ENCODE assay signal across 23 cellular contexts in genomic region chr4:121217385-121217784, GRCh38. TPM values are rescaled to one million over a fixed set of nuclear protein-coding genes. Genes with fewer than 3 reads are reported as not detected.
DNase-seq lines count a peak whose midpoint lies in the region; ATAC-seq, FAIRE-seq and TF ChIP-seq lines count a peak whose summit lies in the region.
"Had no signal": no experiment of that assay in that cellular context is flagged by ENCODE, and none has a peak within 500 bp of the region (broad histone marks: within the 10 kb centered on the region; RNA-seq: fewer than 3 reads in every experiment).

No MANE protein-coding gene starts in this region.

- H4K20me1 ChIP-seq in astrocyte (ENCODE audit: insufficient read depth, low read length), result no peaks in the 10 kb centered on the region
- no peaks in the 10 kb centered on the region for H4K20me1 ChIP-seq in osteoblast (ENCODE audit: insufficient read depth, low read length)

- CTCF ChIA-PET in A673 (lab: Charles Lee), result no interaction called here

- H3K4me3 ChIP-seq in A673 (ENCODE audit: low read depth, low read length, poor library complexity, severe bottlenecking) (no peak overlapping the region), astrocyte (ENCODE audit: insufficient read depth, low read depth, low read length) (no peak overlapping the region), osteoblast (ENCODE audit: insufficient read depth, low read length) (no peak overlapping the region)
- H3K4me3 ChIP-seq: A549, ascending aorta, skin epidermis, thyroid gland had no signal

- peaks cover 4% of the 10 kb centered on the region for H3K4me1 ChIP-seq in A673 (ENCODE audit: insufficient read depth, low read length, poor library complexity, severe bottlenecking)
- no peaks in the 10 kb centered on the region for H3K4me1 ChIP-seq in astrocyte (ENCODE audit: insufficient read depth, low read length)
- no peaks in the 10 kb centered on the region for H3K4me1 ChIP-seq in osteoblast (ENCODE audit: insufficient read depth, low read length)
- H3K4me1 ChIP-seq: A549, ascending aorta, thyroid gland had no signal

- no peaks in the 10 kb centered on the region for H3K27me3 ChIP-seq in A673 (replicated peaks; ENCODE audit: insufficient read depth, low read depth, low read length, poor library complexity)
- no peaks in the 10 kb centered on the region for H3K27me3 ChIP-seq in astrocyte (ENCODE audit: insufficient read depth, low read length)
- peaks cover 3% of the 10 kb centered on the region for H3K27me3 ChIP-seq in osteoblast (ENCODE audit: insufficient read depth, low read length)
- H3K27me3 ChIP-seq: ascending aorta, thyroid gland had no signal

- FAIRE-seq in astrocyte (lab: Jason Lieb, UNC), result no peak
- FAIRE-seq: A549, G401.6 had no signal

- no peaks in the 10 kb centered on the region for H3K36me3 Mint-ChIP-seq in astrocyte (ENCODE audit: low read depth, unreplicated experiment)

- no peak overlapping the region for H3K27ac Mint-ChIP-seq in astrocyte (ENCODE audit: unreplicated experiment)

- no peaks in the 10 kb centered on the region for H3K27me3 Mint-ChIP-seq in astrocyte (ENCODE audit: low read depth, unreplicated experiment)

- H3K9ac ChIP-seq in astrocyte (ENCODE audit: low read length), result no peak overlapping the region

- H3K9me3 ChIP-seq in A673 (ENCODE audit: low read depth, low read length, poor library complexity, severe bottlenecking), result no peaks in the 10 kb centered on the region
- no peaks in the 10 kb centered on the region for H3K9me3 ChIP-seq in astrocyte (ENCODE audit: insufficient read depth, low read depth, low read length)
- H3K9me3 ChIP-seq in osteoblast (ENCODE audit: low read depth, low read length), result no peaks in the 10 kb centered on the region
- H3K9me3 ChIP-seq: A549, ascending aorta, thyroid gland had no signal

- no peak overlapping the region for H3K4me3 Mint-ChIP-seq in astrocyte (ENCODE audit: unreplicated experiment)

- H3K27ac ChIP-seq in A673 (ENCODE audit: low read depth, low read length, poor library complexity, severe bottlenecking) (no peak overlapping the region), astrocyte (ENCODE audit: low read depth, low read length) (no peak overlapping the region), osteoblast (ENCODE audit: low read depth, low read length) (no peak overlapping the region)
- H3K27ac ChIP-seq: A549, ascending aorta, RWPE1, thyroid gland had no signal

- no peak overlapping the region for H2AFZ ChIP-seq in astrocyte (ENCODE audit: low read depth, low read length)
- no peak overlapping the region for H2AFZ ChIP-seq in osteoblast (ENCODE audit: low read length)

- DNase-seq in A673 (ENCODE audit: low spot score) (peak; percentile 20), GM03348 (ENCODE audit: low spot score) (peak; percentile 67), astrocyte (ENCODE audit: low read depth) (peak; percentile 17), kidney glomerular epithelial cell (lab: John Stamatoyannopoulos, UW) (peak; percentile 14), head of caudate nucleus (no peak), osteoblast (ENCODE audit: insufficient read length, low spot score, missing footprints) (no peak), NCI-H82 treated with DMSO at 0.1 percent for 48 hours (lab: John Stamatoyannopoulos, UW; ENCODE audit: unreplicated experiment) (no peak)
- DNase-seq: cortex of kidney; H7; Kasumi-1; NCI-H1436 treated with DMSO at 0.1 percent for 48 hours; NCI-H345; NK-92 treated with Interleukin-12 subunit alpha and Interleukin-12 subunit beta, amount 100 ng/mL, for 24 hours; T-helper 2 cell; thyroid gland had no signal

- H3K79me2 ChIP-seq in astrocyte (ENCODE audit: insufficient read depth, low read length), result no peaks in the 10 kb centered on the region
- no peaks in the 10 kb centered on the region for H3K79me2 ChIP-seq in osteoblast (ENCODE audit: insufficient read depth, low read length)

- no peak for ATAC-seq in GM21528 (IDR thresholded peaks at IDR 0.05; ENCODE audit: low FRiP score, unreplicated experiment)
- ATAC-seq: A549; activated CD4-positive, CD25-positive, alpha-beta regulatory T cell treated with anti-CD3 and anti-CD28 coated beads, Interleukin-2, amount 50 U/mL, for 24 hours had no signal

- H3K4me1 Mint-ChIP-seq in astrocyte (ENCODE audit: low read depth, unreplicated experiment), result no peaks in the 10 kb centered on the region

- no peaks in the 10 kb centered on the region for H3K36me3 ChIP-seq in A673 (ENCODE audit: insufficient read depth, low read length, poor library complexity, severe bottlenecking)
- H3K36me3 ChIP-seq in astrocyte (ENCODE audit: insufficient read depth, low read length), result no peaks in the 10 kb centered on the region
- no peaks in the 10 kb centered on the region for H3K36me3 ChIP-seq in osteoblast (ENCODE audit: insufficient read depth, low read length)
- H3K36me3 ChIP-seq: ascending aorta, thyroid gland had no signal

- POLR2A ChIA-PET in A673 (lab: Charles Lee; ENCODE audit: low non-redundant PET), result no interaction called here

- H3K4me2 ChIP-seq in astrocyte (ENCODE audit: low read length), result no peak overlapping the region
- H3K4me2 ChIP-seq in osteoblast (ENCODE audit: insufficient read depth, low read length), result no peak overlapping the region
- H3K4me2 ChIP-seq: A549 had no signal

- no peaks in the 10 kb centered on the region for H3K9me3 Mint-ChIP-seq in astrocyte (ENCODE audit: unreplicated experiment)

- no peak for TF ChIP-seq CTCF in A673 (conservative IDR thresholded peaks at IDR 0.05; ENCODE audit: low read depth, low read length)
- TF ChIP-seq CTCF in astrocyte (IDR thresholded peaks at IDR 0.05; ENCODE audit: insufficient read depth, low read depth, low read length), result no peak
- no peak for TF ChIP-seq CTCF in osteoblast (IDR thresholded peaks at IDR 0.05; ENCODE audit: extremely low read depth, low read depth, low read length)

- intact Hi-C loops in A673 (cut with micrococcal nuclease; ENCODE audit: unreplicated experiment) (no loop called here), head of caudate nucleus (cut with DNase I) (no loop called here)

- no TSS peak for BruUV-seq in A673 (replicated peaks; lab: Mats Ljungman, UMichigan)

RNA-seq across cellular contexts. Expression of gene TNIP3, which starts 53.3 kb away (rescaled TPM):
- 0.44 and 0.58 TPM in 2 replicates for total RNA-seq in A673 (2021)
- 0.14 TPM in 1 of 2 replicates, not detected in the other for total RNA-seq in astrocyte
- total RNA-seq in osteoblast, result 0.59 and 0.72 TPM in 2 replicates
- total RNA-seq: ascending aorta, H7, osteocyte, thyroid gland had no signal

Comparison
In these comparisons a context has a peak if more than half of its experiments do, and no peak if none do; other contexts are left out.
1. DNase-seq: peak in A673 (single experiment), GM03348 (single experiment), astrocyte (single experiment) and kidney glomerular epithelial cell (single experiment); none in head of caudate nucleus (0 of 42), osteoblast (single experiment) and NCI-H82 treated with DMSO at 0.1 percent for 48 hours (single experiment).